In genomic region chr7:46603296-46603701, GRCh38 we compare ENCODE assay signal across 16 cellular contexts.
DNase-seq lines count a peak whose midpoint lies in the region; ATAC-seq and TF ChIP-seq lines count a peak whose summit lies in the region.
"Had no signal": no experiment of that assay in that cellular context is flagged by ENCODE, and none has a peak within 500 bp of the region (broad histone marks: within the 10 kb centered on the region; RNA-seq: fewer than 3 reads in every experiment).

No MANE protein-coding gene starts in this region.

- DNase-seq in SK-MEL-5 (ENCODE audit: low read depth, low spot score): peak; percentile 45
- DNase-seq in foreskin melanocyte: peak; percentile 27
- DNase-seq in mucosa of descending colon: no peak
- peak; percentile 38 for DNase-seq in testis
- no peak for DNase-seq in WTC11 (ENCODE audit: low spot score)
- no peak for DNase-seq in SK-N-SH
- no peak for DNase-seq in NCI-H187 treated with DMSO at 0.1 percent for 48 hours (lab: John Stamatoyannopoulos, UW)
- DNase-seq: activated CD8-positive, alpha-beta memory T cell treated with anti-CD3 and anti-CD28 coated beads, Interleukin-2, amount 10 ng/mL, durations not matched to agents 7 days and 5 days; activated naive CD4-positive, alpha-beta T cell treated with anti-CD3 and anti-CD28 coated beads, Interleukin-2, amount 50 U/mL, for 16 hours; Karpas-422; NCI-H1417 treated with DMSO at 0.1 percent for 48 hours; NCI-H510A; PC-3; stimulated activated naive CD8-positive, alpha-beta T cell treated with anti-CD3 and anti-CD28 coated beads, Interleukin-15, Interleukin-2, amounts not matched to agents 100 U/mL and 50 U/mL, for 24 hours had no signal

- no peak overlapping the region for H3K27ac Mint-ChIP-seq in WTC11
- H3K27ac Mint-ChIP-seq: activated CD8-positive, alpha-beta memory T cell treated with anti-CD3 and anti-CD28 coated beads, Interleukin-2, amount 10 ng/mL, durations not matched to agents 7 days and 5 days had no signal

- in situ Hi-C loops in SK-MEL-5 (cut with HindIII; ENCODE audit: low pct_unique_long_range_greater_than_20kb, low sequenced_read_pairs): no loop called here

- no peak for TF ChIP-seq EP300 in SK-N-SH (IDR thresholded peaks at IDR 0.05; ENCODE audit: borderline replicate concordance in 1 of 2, low read depth in 1 of 2, low read length in 1 of 2)

- no peaks in the 10 kb centered on the region for H3K9me3 ChIP-seq in mucosa of descending colon
- H3K9me3 ChIP-seq in testis: no peaks in the 10 kb centered on the region
- H3K9me3 ChIP-seq in SK-N-SH: no peaks in the 10 kb centered on the region

- H3K9ac ChIP-seq in SK-N-SH: no peak overlapping the region

- H3K4me2 ChIP-seq in SK-N-SH: no peak overlapping the region

- H3K27ac ChIP-seq in testis: peak overlapping the region; percentile 66 to 82
- H3K27ac ChIP-seq in SK-N-SH (ENCODE audit: low read depth in 2 of 2, low read length in 1 of 2): no peak overlapping the region
- H3K27ac ChIP-seq: HL-60 had no signal

- ATAC-seq in mucosa of descending colon (peak; percentile 16), HG02981 (IDR thresholded peaks at IDR 0.05; ENCODE audit: unreplicated experiment) (no peak), WTC11 (no peak)
- ATAC-seq: activated CD8-positive, alpha-beta memory T cell treated with anti-CD3 and anti-CD28 coated beads, Interleukin-2, amount 10 ng/mL, durations not matched to agents 7 days and 5 days; PC-3; stimulated activated naive CD8-positive, alpha-beta T cell treated with anti-CD3 and anti-CD28 coated beads, Interleukin-15, Interleukin-2, amounts not matched to agents 100 U/mL and 50 U/mL, for 24 hours had no signal

- TF ChIP-seq RAD21 in SK-N-SH (IDR thresholded peaks at IDR 0.05; ENCODE audit: low read length): no peak

- H2AFZ ChIP-seq in SK-N-SH (ENCODE audit: low read depth): no peak overlapping the region

- CTCF ChIA-PET in WTC11 (lab: Charles Lee): no interaction called here
- CTCF ChIA-PET in SK-N-SH (lab: Yijun Ruan, JAX): no interaction called here

- 49 to 53% methylated on average over 7 of the region's 7 CpGs for WGBS in testis, 2 donors
- WGBS in SK-N-SH (ENCODE audit: low lambda C conversion rate): 79% methylated on average over 7 of the region's 7 CpGs

- no peak for TF ChIP-seq POLR2A in testis (IDR thresholded peaks at IDR 0.05)

- H3K4me1 Mint-ChIP-seq in WTC11: no peaks in the 10 kb centered on the region
- H3K4me1 Mint-ChIP-seq: activated CD8-positive, alpha-beta memory T cell treated with anti-CD3 and anti-CD28 coated beads, Interleukin-2, amount 10 ng/mL, durations not matched to agents 7 days and 5 days had no signal

- H3K4me3 Mint-ChIP-seq in WTC11: no peak overlapping the region
- H3K4me3 Mint-ChIP-seq: activated CD8-positive, alpha-beta memory T cell treated with anti-CD3 and anti-CD28 coated beads, Interleukin-2, amount 10 ng/mL, durations not matched to agents 7 days and 5 days had no signal

- no peaks in the 10 kb centered on the region for H4K20me1 ChIP-seq in SK-N-SH (ENCODE audit: insufficient read depth)

- H3K9me3 Mint-ChIP-seq in WTC11: no peaks in the 10 kb centered on the region

- H3K4me3 ChIP-seq in mucosa of descending colon: no peak overlapping the region
- no peak overlapping the region for H3K4me3 ChIP-seq in testis
- H3K4me3 ChIP-seq in SK-N-SH (ENCODE audit: low read depth in 2 of 2, low read length in 1 of 2): no peak overlapping the region

- POLR2A ChIA-PET in WTC11 (lab: Charles Lee) (no interaction called here), SK-N-SH (lab: Yijun Ruan, JAX) (no interaction called here)

- H3F3A ChIP-seq in SK-N-SH (replicated peaks; ENCODE audit: insufficient read depth): no peaks in the 10 kb centered on the region

- H3K36me3 Mint-ChIP-seq in WTC11: no peaks in the 10 kb centered on the region
- H3K36me3 Mint-ChIP-seq: activated CD8-positive, alpha-beta memory T cell treated with anti-CD3 and anti-CD28 coated beads, Interleukin-2, amount 10 ng/mL, durations not matched to agents 7 days and 5 days had no signal

- intact Hi-C loops in mucosa of descending colon (cut with DNase I, micrococcal nuclease) (no loop called here), testis (cut with DNase I; ENCODE audit: low total_unique reads) (no loop called here)

- no peaks in the 10 kb centered on the region for H3K9me2 ChIP-seq in SK-N-SH

- no peaks in the 10 kb centered on the region; the same call in 1 of the 2 replicates for H3K27me3 Mint-ChIP-seq in WTC11 (ENCODE audit: low read depth)
- H3K27me3 Mint-ChIP-seq: activated CD8-positive, alpha-beta memory T cell treated with anti-CD3 and anti-CD28 coated beads, Interleukin-2, amount 10 ng/mL, durations not matched to agents 7 days and 5 days had no signal

- H3K27me3 ChIP-seq in testis (no peaks in the 10 kb centered on the region), SK-N-SH (ENCODE audit: insufficient read depth) (no peaks in the 10 kb centered on the region)

- H3K79me2 ChIP-seq in SK-N-SH (ENCODE audit: insufficient read depth): no peaks in the 10 kb centered on the region

- H3K36me3 ChIP-seq in mucosa of descending colon (ENCODE audit: low read depth) (no peaks in the 10 kb centered on the region), testis (ENCODE audit: low read depth, missing control alignments) (no peaks in the 10 kb centered on the region), SK-N-SH (replicated peaks in 1 of 2; ENCODE audit: control insufficient read depth in 1 of 2, insufficient read depth in 2 of 2, low read length in 1 of 2) (no peaks in the 10 kb centered on the region)

- H3K4me1 ChIP-seq in mucosa of descending colon (ENCODE audit: low read depth) (no peaks in the 10 kb centered on the region), testis (peaks cover 22% of the 10 kb centered on the region), SK-N-SH (ENCODE audit: control insufficient read depth in 1 of 2, insufficient read depth in 2 of 2, low read depth in 1 of 2, low read length in 1 of 2) (peaks cover 6 to 9% of the 10 kb centered on the region in 2 experiments; a peak in 2 of 4 replicates)

- TF ChIP-seq CTCF in mucosa of descending colon (IDR thresholded peaks at IDR 0.05) (no peak), testis (IDR thresholded peaks at IDR 0.05) (no peak), WTC11 (IDR thresholded peaks at IDR 0.05) (no peak), SK-N-SH (IDR thresholded peaks at IDR 0.05) (no peak)

TF ChIP-seq in WTC11, 78 proteins besides CTCF, POLR2A, EP300 and RAD21 (continues in another document):
- TF ChIP-seq RELA (CRISPR knock-in tag; IDR thresholded peaks at IDR 0.05; ENCODE audit: borderline replicate concordance): no peak
- no peak for TF ChIP-seq ZSCAN18 (CRISPR knock-in tag; IDR thresholded peaks at IDR 0.05)
- no peak for TF ChIP-seq GABPB1 (CRISPR knock-in tag; IDR thresholded peaks at IDR 0.05)
- no peak for TF ChIP-seq ZNF423 (CRISPR knock-in tag; IDR thresholded peaks at IDR 0.05)
- no peak for TF ChIP-seq E2F5 (CRISPR knock-in tag; IDR thresholded peaks at IDR 0.05)

TF ChIP-seq in SK-N-SH, 30 proteins besides CTCF, POLR2A, EP300 and RAD21:
- TF ChIP-seq RCOR1 (IDR thresholded peaks at IDR 0.05; ENCODE audit: low read length) (no peak), TCF12 (IDR thresholded peaks at IDR 0.05) (no peak), ZBTB33 (IDR thresholded peaks at IDR 0.05; ENCODE audit: borderline replicate concordance, low read depth) (no peak), EZH2phosphoT487 (IDR thresholded peaks at IDR 0.05; ENCODE audit: borderline replicate concordance, low read depth) (no peak), ELF1 (IDR thresholded peaks at IDR 0.05) (no peak), CHD2 (IDR thresholded peaks at IDR 0.05; ENCODE audit: low read length, partially characterized antibody) (no peak), GATA2 (CRISPR knock-in tag; IDR thresholded peaks at IDR 0.05) (no peak), FOXJ3 (CRISPR knock-in tag; IDR thresholded peaks at IDR 0.05) (no peak)

Comparison
In these comparisons a context has a peak if more than half of its experiments do, and no peak if none do; other contexts are left out.
1. DNase-seq: peak in SK-MEL-5 (single experiment), foreskin melanocyte (single experiment) and testis (single experiment); none in mucosa of descending colon (0 of 3), WTC11 (single experiment), SK-N-SH (single experiment) and NCI-H187 treated with DMSO at 0.1 percent for 48 hours (single experiment).
2. H3K27ac ChIP-seq: peak in testis (2 of 2); none in SK-N-SH (0 of 2).